Comparison of ENCODE assay signal across 8 cellular contexts in the genomic region with DNA sequence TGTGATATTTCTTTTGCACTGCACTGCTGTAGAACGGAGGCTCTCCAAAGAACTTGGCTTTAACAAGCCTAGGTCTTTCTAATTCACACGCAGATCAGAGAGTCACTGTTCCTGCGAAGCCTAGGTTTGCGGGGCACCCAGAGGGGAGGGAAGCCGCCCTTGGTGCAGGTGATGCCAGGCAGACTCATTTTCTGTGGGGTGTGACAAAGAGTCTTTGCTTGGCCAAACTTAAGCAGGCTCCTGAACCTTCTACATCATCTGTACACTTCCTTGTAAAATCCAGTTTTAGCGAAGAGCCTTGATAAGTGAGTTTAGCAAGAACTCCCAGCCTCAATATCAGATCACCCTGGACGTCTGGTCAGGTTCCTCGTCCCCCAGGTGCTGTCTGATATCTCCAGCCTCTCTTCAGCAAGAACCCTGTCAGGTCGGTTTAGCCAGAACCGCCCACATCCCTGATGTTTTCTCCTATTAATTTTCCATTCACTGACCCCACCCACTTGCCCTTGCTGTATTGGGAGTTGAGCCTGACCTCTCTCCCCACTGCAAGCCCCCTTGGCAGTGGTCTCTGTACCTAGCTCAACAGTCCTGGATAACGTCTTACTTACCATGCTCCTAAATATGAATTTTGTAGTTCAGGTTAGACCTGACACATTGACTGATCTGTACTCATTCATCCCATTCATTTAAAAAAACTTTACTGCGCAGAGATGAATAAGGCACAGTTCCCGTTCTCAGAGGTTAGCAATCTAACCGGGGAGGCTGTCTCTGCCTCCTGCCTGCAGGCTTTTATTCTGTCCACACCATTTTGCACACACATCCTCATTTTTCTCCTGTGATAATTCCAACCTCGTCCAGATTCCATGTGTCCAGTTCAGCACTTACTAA. TPM values are rescaled to one million over a fixed set of nuclear protein-coding genes. Genes with fewer than 3 reads are reported as not detected.
A peak's percentile ranks its signal among the peaks of the same experiment; 100 is the strongest.
DNase-seq lines count a peak whose midpoint lies in the region; ATAC-seq and TF ChIP-seq lines count a peak whose summit lies in the region.

No MANE protein-coding gene starts in this region.

- intact Hi-C loops in activated CD8-positive, alpha-beta T cell treated with anti-CD3 and anti-CD28 coated beads for 36 hours (cut with micrococcal nuclease): no loop called here

- peak overlapping the region; percentile 41 for H3K27ac Mint-ChIP-seq in activated CD8-positive, alpha-beta T cell treated with anti-CD3 and anti-CD28 coated beads for 36 hours
- no peak overlapping the region for H3K27ac Mint-ChIP-seq in nephron progenitor cell

- peak; percentile 43 for DNase-seq in DMS53 (lab: John Stamatoyannopoulos, UW)
- DNase-seq in DMS53 treated with DMSO at 0.1 percent for 48 hours (lab: John Stamatoyannopoulos, UW; ENCODE audit: unreplicated experiment): no peak
- peak; percentile 3 for DNase-seq in Jurkat, Clone E6-1 (ENCODE audit: low read depth, low spot score)
- no peak for DNase-seq in activated CD8-positive, alpha-beta T cell treated with anti-CD3 and anti-CD28 coated beads for 36 hours
- DNase-seq in nephron progenitor cell: no peak
- DNase-seq in NCI-H345 treated with DMSO at 0.1 percent for 48 hours (lab: John Stamatoyannopoulos, UW; ENCODE audit: unreplicated experiment): no peak
- no peak for DNase-seq in anterior cingulate cortex (lab: John Stamatoyannopoulos, UW)

- H3K4me3 Mint-ChIP-seq in activated CD8-positive, alpha-beta T cell treated with anti-CD3 and anti-CD28 coated beads for 36 hours: peak overlapping the region; percentile 74
- H3K4me3 Mint-ChIP-seq in nephron progenitor cell: peak overlapping the region; percentile 78

- H3K4me3 ChIP-seq in Jurkat, Clone E6-1 (ENCODE audit: low read length): peak overlapping the region; percentile 53

- TF ChIP-seq CTCF in activated CD8-positive, alpha-beta T cell treated with anti-CD3 and anti-CD28 coated beads for 36 hours (IDR thresholded peaks at IDR 0.05): no peak
- TF ChIP-seq CTCF in nephron progenitor cell (IDR thresholded peaks at IDR 0.05): no peak

- no peak for ATAC-seq in activated CD8-positive, alpha-beta T cell treated with anti-CD3 and anti-CD28 coated beads for 36 hours
- no peak for ATAC-seq in GM18870 (IDR thresholded peaks at IDR 0.05; ENCODE audit: unreplicated experiment)

- POLR2A ChIA-PET in activated CD8-positive, alpha-beta T cell treated with anti-CD3 and anti-CD28 coated beads for 36 hours (lab: Charles Lee): interaction anchor here (0.7 to 0.8 kb wide), 3 partner anchors 17 to 1671 kb away, joined by 3 read pairs; no protein-coding TSS in a partner anchor

- H3K9me3 Mint-ChIP-seq in activated CD8-positive, alpha-beta T cell treated with anti-CD3 and anti-CD28 coated beads for 36 hours: no peaks in the 10 kb centered on the region
- no peaks in the 10 kb centered on the region for H3K9me3 Mint-ChIP-seq in nephron progenitor cell

- H3K27me3 Mint-ChIP-seq in activated CD8-positive, alpha-beta T cell treated with anti-CD3 and anti-CD28 coated beads for 36 hours: no peaks in the 10 kb centered on the region
- peaks cover 34% of the 10 kb centered on the region for H3K27me3 Mint-ChIP-seq in nephron progenitor cell (ENCODE audit: low read depth, poor library complexity)

- H3K36me3 Mint-ChIP-seq in activated CD8-positive, alpha-beta T cell treated with anti-CD3 and anti-CD28 coated beads for 36 hours (ENCODE audit: low read depth): no peaks in the 10 kb centered on the region
- no peaks in the 10 kb centered on the region for H3K36me3 Mint-ChIP-seq in nephron progenitor cell (ENCODE audit: low read depth)

- peaks cover 28% of the 10 kb centered on the region for H3K4me1 Mint-ChIP-seq in activated CD8-positive, alpha-beta T cell treated with anti-CD3 and anti-CD28 coated beads for 36 hours (ENCODE audit: low read depth)
- H3K4me1 Mint-ChIP-seq in nephron progenitor cell: peaks cover 27% of the 10 kb centered on the region

- CTCF ChIA-PET in activated CD8-positive, alpha-beta T cell treated with anti-CD3 and anti-CD28 coated beads for 36 hours (lab: Charles Lee): interaction anchor here (0.7 to 1.6 kb wide), 4 partner anchors 89 to 161 kb away, joined by 3 to 6 read pairs (median 4); no protein-coding TSS in a partner anchor

RNA-seq across cellular contexts. Expression of gene UBAC1, which starts 0.9 kb away (rescaled TPM):
- polyA plus RNA-seq in Jurkat, Clone E6-1 (2012; ENCODE audit: insufficient read depth, insufficient read length): 54.4 TPM
- total RNA-seq in activated CD8-positive, alpha-beta T cell treated with anti-CD3 and anti-CD28 coated beads for 36 hours: 10 to 100 TPM; 32.4 to 34.3 TPM

RNA-seq across cellular contexts. Expression of gene CAMSAP1, which starts 54.7 kb away (rescaled TPM):
- 22.6 TPM for polyA plus RNA-seq in Jurkat, Clone E6-1 (2012; ENCODE audit: insufficient read depth, insufficient read length)
- total RNA-seq in activated CD8-positive, alpha-beta T cell treated with anti-CD3 and anti-CD28 coated beads for 36 hours: 10 to 100 TPM; 20.2 to 27.0 TPM

Comparison
In these comparisons a context has a peak if more than half of its experiments do, and no peak if none do; other contexts are left out.
1. DNase-seq: peak in DMS53 (single experiment) and Jurkat, Clone E6-1 (single experiment); none in DMS53 treated with DMSO at 0.1 percent for 48 hours (single experiment), activated CD8-positive, alpha-beta T cell treated with anti-CD3 and anti-CD28 coated beads for 36 hours (single experiment), nephron progenitor cell (single experiment), NCI-H345 treated with DMSO at 0.1 percent for 48 hours (single experiment) and anterior cingulate cortex (0 of 58).